Comparison of ENCODE assay signal across 19 cellular contexts in genomic region chr2:130377491-130377890, GRCh38. TPM values are rescaled to one million over a fixed set of nuclear protein-coding genes. Genes with fewer than 3 reads are reported as not detected.
DNase-seq lines count a peak whose midpoint lies in the region; ATAC-seq, FAIRE-seq and TF ChIP-seq lines count a peak whose summit lies in the region.
"Had no signal": no experiment of that assay in that cellular context is flagged by ENCODE, and none has a peak within 500 bp of the region (broad histone marks: within the 10 kb centered on the region; RNA-seq: fewer than 3 reads in every experiment).

No MANE protein-coding gene starts in this region.

- H3K9me3 Mint-ChIP-seq in CD4-positive, CD25-positive, alpha-beta regulatory T cell, result peaks cover 0 to 2% (median 0%) of the 10 kb centered on the region in 7 donors
- peaks cover 3% of the 10 kb centered on the region for H3K9me3 Mint-ChIP-seq in activated T-helper 1 cell treated with anti-CD3 and anti-CD28 coated beads, Interleukin-12 subunit alpha, Interleukin-12 subunit beta, Interleukin-2, Interleukin-4 antibody, amounts not matched to agents 30 ng/mL and 10 ng/mL and 1 ng/mL, durations not matched to agents 14 hours and 24 hours and 36 hours
- H3K9me3 Mint-ChIP-seq: H9, nephron had no signal

- TF ChIP-seq EP300 in HepG2 (IDR thresholded peaks at IDR 0.05; ENCODE audit: low read depth in 2 of 2, low read length in 2 of 2) (no peak), HepG2 (CRISPR knock-in tag; IDR thresholded peaks at IDR 0.05; ENCODE audit: borderline replicate concordance) (no peak), suprapubic skin (IDR thresholded peaks at IDR 0.05) (no peak)

- peaks cover 13 to 79% (median 50%) of the 10 kb centered on the region in 4 donors for H3K4me1 Mint-ChIP-seq in CD4-positive, CD25-positive, alpha-beta regulatory T cell
- H3K4me1 Mint-ChIP-seq in activated T-helper 1 cell treated with anti-CD3 and anti-CD28 coated beads, Interleukin-12 subunit alpha, Interleukin-12 subunit beta, Interleukin-2, Interleukin-4 antibody, amounts not matched to agents 30 ng/mL and 10 ng/mL and 1 ng/mL, durations not matched to agents 14 hours and 24 hours and 36 hours (ENCODE audit: low read depth), result peaks cover 63% of the 10 kb centered on the region

- TF ChIP-seq RAD21 in HepG2 (CRISPR knock-in tag; IDR thresholded peaks at IDR 0.05), result no peak

- no peaks in the 10 kb centered on the region for H3K27me3 ChIP-seq in CD4-positive, CD25-positive, alpha-beta regulatory T cell (ENCODE audit: control insufficient read depth, insufficient read depth, low read length)
- H3K27me3 ChIP-seq in HepG2 (ENCODE audit: control insufficient read depth in 1 of 2, insufficient read depth in 2 of 2, low read length in 2 of 2) (peaks cover 4 to 21% of the 10 kb centered on the region in 2 experiments), lower lobe of right lung (ENCODE audit: low read depth) (no peaks in the 10 kb centered on the region), suprapubic skin (no peaks in the 10 kb centered on the region), aorta (ENCODE audit: control insufficient read depth in 1 of 2, insufficient read depth in 2 of 2, low read length in 1 of 2) (no peaks in the 10 kb centered on the region)
- H3K27me3 ChIP-seq: adrenal gland, cardiac muscle cell, tibial artery had no signal

- no peak overlapping the region for H2AFZ ChIP-seq in HepG2 (ENCODE audit: low read length)

- no peak overlapping the region for H3K9ac ChIP-seq in HepG2 (ENCODE audit: insufficient read depth, low read depth, low read length)

- no peak overlapping the region for H3K4me2 ChIP-seq in HepG2 (ENCODE audit: low read depth, low read length)

- H4K20me1 ChIP-seq in HepG2 (ENCODE audit: insufficient read depth, low read length), result no peaks in the 10 kb centered on the region

- H3K36me3 Mint-ChIP-seq in CD4-positive, CD25-positive, alpha-beta regulatory T cell, result peaks cover 39% of the 10 kb centered on the region
- peaks cover 45% of the 10 kb centered on the region for H3K36me3 Mint-ChIP-seq in activated T-helper 1 cell treated with anti-CD3 and anti-CD28 coated beads, Interleukin-12 subunit alpha, Interleukin-12 subunit beta, Interleukin-2, Interleukin-4 antibody, amounts not matched to agents 30 ng/mL and 10 ng/mL and 1 ng/mL, durations not matched to agents 14 hours and 24 hours and 36 hours (ENCODE audit: low read depth)

- ATAC-seq in CD4-positive, CD25-positive, alpha-beta regulatory T cell (ENCODE audit: low read depth in 2 of 2), result no peak
- ATAC-seq in HepG2 (no peak), lower lobe of right lung (no peak), GM21360 (IDR thresholded peaks at IDR 0.05; ENCODE audit: unreplicated experiment) (no peak), aorta (ENCODE audit: low FRiP score) (no peak)

- no peaks in the 10 kb centered on the region for H3K9me3 ChIP-seq in CD4-positive, CD25-positive, alpha-beta regulatory T cell (ENCODE audit: control insufficient read depth in 2 of 2, low read length in 2 of 2)
- H3K9me3 ChIP-seq in HepG2 (ENCODE audit: low read length), result no peaks in the 10 kb centered on the region
- no peaks in the 10 kb centered on the region for H3K9me3 ChIP-seq in lower lobe of right lung
- no peaks in the 10 kb centered on the region for H3K9me3 ChIP-seq in suprapubic skin
- H3K9me3 ChIP-seq in aorta (ENCODE audit: control insufficient read depth, low read length), result no peaks in the 10 kb centered on the region
- H3K9me3 ChIP-seq: adrenal gland, tibial artery had no signal

- CTCF ChIA-PET in HepG2 (lab: Yijun Ruan, JAX; ENCODE audit: low intra/inter-chr PET ratio, low total read pairs), result no interaction called here

- TF ChIP-seq CTCF in HepG2 (CRISPR knock-in tag; IDR thresholded peaks at IDR 0.05), result no peak
- no peak for TF ChIP-seq CTCF in lower lobe of right lung (IDR thresholded peaks at IDR 0.05)
- TF ChIP-seq CTCF in suprapubic skin (IDR thresholded peaks at IDR 0.05), result no peak

- H3K27ac Mint-ChIP-seq in CD4-positive, CD25-positive, alpha-beta regulatory T cell, result peak overlapping the region; percentile 82 to 88 (median 88)
- no peak overlapping the region for H3K27ac Mint-ChIP-seq in activated T-helper 1 cell treated with anti-CD3 and anti-CD28 coated beads, Interleukin-12 subunit alpha, Interleukin-12 subunit beta, Interleukin-2, Interleukin-4 antibody, amounts not matched to agents 30 ng/mL and 10 ng/mL and 1 ng/mL, durations not matched to agents 14 hours and 24 hours and 36 hours
- H3K27ac Mint-ChIP-seq: H9, nephron, progenitor cell of endocrine pancreas had no signal

- H3K4me3 ChIP-seq in CD4-positive, CD25-positive, alpha-beta regulatory T cell (ENCODE audit: low read depth, low read length), result no peak overlapping the region
- H3K4me3 ChIP-seq in HepG2 (replicated peaks in 1 of 3; ENCODE audit: insufficient read depth in 1 of 3, low read depth in 2 of 3, low read length in 3 of 3), result no peak overlapping the region
- H3K4me3 ChIP-seq in lower lobe of right lung, result no peak overlapping the region
- no peak overlapping the region for H3K4me3 ChIP-seq in suprapubic skin
- no peak overlapping the region for H3K4me3 ChIP-seq in aorta (ENCODE audit: low read length in 2 of 2)
- H3K4me3 ChIP-seq: adrenal gland, cardiac muscle cell, tibial artery had no signal

- H3K36me3 ChIP-seq in CD4-positive, CD25-positive, alpha-beta regulatory T cell (ENCODE audit: control insufficient read depth, insufficient read depth, low read length), result peaks cover 10% of the 10 kb centered on the region
- H3K36me3 ChIP-seq in HepG2 (replicated peaks in 1 of 2; ENCODE audit: control insufficient read depth in 1 of 2, insufficient read depth in 2 of 2, low read length in 2 of 2), result no peaks in the 10 kb centered on the region
- H3K36me3 ChIP-seq in lower lobe of right lung, result peaks cover 12% of the 10 kb centered on the region
- no peaks in the 10 kb centered on the region for H3K36me3 ChIP-seq in suprapubic skin
- H3K36me3 ChIP-seq in aorta (ENCODE audit: control insufficient read depth in 1 of 2, insufficient read depth in 2 of 2, low read length in 1 of 2), result peaks cover 0 to 2% of the 10 kb centered on the region in 2 donors
- H3K36me3 ChIP-seq: cardiac muscle cell had no signal

- POLR2A ChIA-PET in HepG2 (lab: Yijun Ruan, JAX), result no interaction called here

- H3K4me1 ChIP-seq in CD4-positive, CD25-positive, alpha-beta regulatory T cell (ENCODE audit: control insufficient read depth, insufficient read depth, low read length, poor library complexity, severe bottlenecking), result peaks cover 44% of the 10 kb centered on the region
- H3K4me1 ChIP-seq in HepG2 (ENCODE audit: insufficient read depth, low read length) (no peaks in the 10 kb centered on the region), lower lobe of right lung (peaks cover 36% of the 10 kb centered on the region), suprapubic skin (peaks cover 15% of the 10 kb centered on the region), aorta (ENCODE audit: control insufficient read depth in 1 of 2, insufficient read depth in 2 of 2, low read length in 2 of 2) (no peaks in the 10 kb centered on the region)

- H3K27ac ChIP-seq in CD4-positive, CD25-positive, alpha-beta regulatory T cell (ENCODE audit: insufficient read depth, low read length, poor library complexity, severe bottlenecking), result no peak overlapping the region
- no peak overlapping the region for H3K27ac ChIP-seq in HepG2 (ENCODE audit: extremely low read length, insufficient read depth, low read length)
- no peak overlapping the region for H3K27ac ChIP-seq in lower lobe of right lung
- no peak overlapping the region for H3K27ac ChIP-seq in suprapubic skin
- H3K27ac ChIP-seq in aorta (ENCODE audit: low read depth in 1 of 2, low read length in 2 of 2), result no peak overlapping the region
- H3K27ac ChIP-seq: adrenal gland, cardiac muscle cell, tibial artery had no signal

- FAIRE-seq in GM12891 (lab: Jason Lieb, UNC) (peak; percentile 75), HepG2 (lab: Jason Lieb, UNC) (no peak)
- FAIRE-seq: small intestine had no signal

- intact Hi-C loops in activated T-helper 1 cell treated with anti-CD3 and anti-CD28 coated beads, Interleukin-12 subunit alpha, Interleukin-12 subunit beta, Interleukin-2, Interleukin-4 antibody, amounts not matched to agents 30 ng/mL and 10 ng/mL and 1 ng/mL, durations not matched to agents 14 hours and 24 hours and 36 hours (cut with micrococcal nuclease), result loop anchor here (10.0 kb wide), 1 partner anchor 727 kb away; the partner anchor contains the start of gene PLEKHB2
- intact Hi-C loops in HepG2 (cut with micrococcal nuclease; ENCODE audit: unreplicated experiment), result no loop called here
- intact Hi-C loops in lower lobe of right lung (cut with DNase I), result no loop called here
- intact Hi-C loops in aorta (cut with DNase I), result loop anchor here in 1 of 2 donors (10.0 kb wide), 1 partner anchor 417 kb away; no protein-coding TSS in a partner anchor

- H3K4me3 Mint-ChIP-seq in CD4-positive, CD25-positive, alpha-beta regulatory T cell, result peak overlapping the region in 1 of 4 donors; percentile 70
- peak overlapping the region; percentile 9 for H3K4me3 Mint-ChIP-seq in activated T-helper 1 cell treated with anti-CD3 and anti-CD28 coated beads, Interleukin-12 subunit alpha, Interleukin-12 subunit beta, Interleukin-2, Interleukin-4 antibody, amounts not matched to agents 30 ng/mL and 10 ng/mL and 1 ng/mL, durations not matched to agents 14 hours and 24 hours and 36 hours
- H3K4me3 Mint-ChIP-seq: H9 had no signal

- in situ Hi-C loops in HepG2 (cut with HindIII; ENCODE audit: extremely low pct_ligation_motif_present, low pct_unique_long_range_greater_than_20kb), result no loop called here

- WGBS in HepG2 (ENCODE audit: low lambda C conversion rate), result 55% methylated on average over 5 of the region's 5 CpGs
- 89% methylated on average over 5 of the region's 5 CpGs for WGBS in suprapubic skin
- 91% methylated on average over 5 of the region's 5 CpGs for WGBS in aorta, 2 donors

- no TSS peak for BruUV-seq in HepG2 (replicated peaks; lab: Mats Ljungman, UMichigan)

- TF ChIP-seq POLR2A in GM12891 (IDR thresholded peaks at IDR 0.05; ENCODE audit: low read depth, low read length) (no peak), HepG2 (IDR thresholded peaks at IDR 0.05; ENCODE audit: insufficient read depth in 1 of 2, low read depth in 2 of 2, low read length in 2 of 2) (no peak), suprapubic skin (IDR thresholded peaks at IDR 0.05) (no peak)

- H3K79me2 ChIP-seq in HepG2 (ENCODE audit: insufficient read depth, low read length), result no peaks in the 10 kb centered on the region

- no peak for DNase-seq in CD4-positive, CD25-positive, alpha-beta regulatory T cell
- no peak for DNase-seq in GM12891 (ENCODE audit: insufficient read length, low spot score)
- no peak for DNase-seq in activated T-helper 1 cell treated with anti-CD3 and anti-CD28 coated beads, Interleukin-12 subunit alpha, Interleukin-12 subunit beta, Interleukin-2, Interleukin-4 antibody, amounts not matched to agents 30 ng/mL and 10 ng/mL and 1 ng/mL, durations not matched to agents 14 hours and 24 hours and 36 hours (ENCODE audit: low spot score)
- no peak for DNase-seq in HepG2 (ENCODE audit: low spot score)
- no peak for DNase-seq in lower lobe of right lung
- DNase-seq in suprapubic skin (ENCODE audit: low spot score in 2 of 2), result no peak
- DNase-seq in aorta, result no peak
- DNase-seq: activated CD4-positive, CD25-positive, alpha-beta regulatory T cell treated with anti-CD3 and anti-CD28 coated beads, Interleukin-2, amount 50 U/mL, for 72 hours; activated T-cell treated with anti-CD3 and anti-CD28 coated beads for 4 hours; adrenal gland; H9; NCI-H187 treated with DMSO at 0.1 percent for 48 hours; NCI-H446 treated with DMSO at 0.1 percent for 48 hours; small intestine; tibial artery had no signal

- H3K27me3 Mint-ChIP-seq in CD4-positive, CD25-positive, alpha-beta regulatory T cell, result no peaks in the 10 kb centered on the region
- H3K27me3 Mint-ChIP-seq in activated T-helper 1 cell treated with anti-CD3 and anti-CD28 coated beads, Interleukin-12 subunit alpha, Interleukin-12 subunit beta, Interleukin-2, Interleukin-4 antibody, amounts not matched to agents 30 ng/mL and 10 ng/mL and 1 ng/mL, durations not matched to agents 14 hours and 24 hours and 36 hours (ENCODE audit: insufficient read depth), result no peaks in the 10 kb centered on the region

RNA-seq across cellular contexts. Expression of gene PTPN18, which starts 21.6 kb away (rescaled TPM):
- total RNA-seq in CD4-positive, CD25-positive, alpha-beta regulatory T cell, result 61.3 TPM
- polyA plus RNA-seq in CD4-positive, CD25-positive, alpha-beta regulatory T cell, result 10 to 100 TPM; 42.2 to 58.3 (median 49.1) TPM
- 29.4 TPM for polyA plus RNA-seq in GM12891 (2012; ENCODE audit: low read depth, missing spikeins)
- total RNA-seq in activated T-helper 1 cell treated with anti-CD3 and anti-CD28 coated beads, Interleukin-12 subunit alpha, Interleukin-12 subunit beta, Interleukin-2, Interleukin-4 antibody, amounts not matched to agents 30 ng/mL and 10 ng/mL and 1 ng/mL, durations not matched to agents 14 hours and 24 hours and 36 hours, result 66.9 and 68.9 TPM in 2 replicates
- 10.8 and 14.8 TPM in 2 replicates for total RNA-seq in HepG2 (2016; rRNA removed; fragmentation: Illumina TruSeq; extraction: Trizol)
- total RNA-seq in HepG2 (2016; cell fraction: cytosol; rRNA removed; fragmentation: Illumina TruSeq; extraction: Trizol; ENCODE audit: low read depth), result 8.0 and 13.0 TPM in 2 replicates
- total RNA-seq in HepG2 (2016; cell fraction: insoluble cytoplasmic fraction; rRNA removed; fragmentation: Illumina TruSeq; extraction: Trizol), result 7.6 and 15.8 TPM in 2 replicates
- total RNA-seq in HepG2 (2016; cell fraction: membrane; rRNA removed; fragmentation: Illumina TruSeq; extraction: Trizol), result 16.2 and 20.0 TPM in 2 replicates
- total RNA-seq in HepG2 (2016; cell fraction: nucleus; rRNA removed; fragmentation: Illumina TruSeq; extraction: Trizol), result 20.9 and 28.1 TPM in 2 replicates
- 39.5 and 39.6 TPM in 2 replicates for polyA plus RNA-seq in HepG2 (2011; rRNA removed)
- 19.5 and 25.1 TPM in 2 replicates for polyA plus RNA-seq in HepG2 (2011; cell fraction: cytosol; rRNA removed)
- polyA plus RNA-seq in HepG2 (2011; cell fraction: nucleus; rRNA removed), result 126 and 152 TPM in 2 replicates
- 18.3 and 19.5 TPM in 2 replicates for polyA plus RNA-seq in HepG2 (2012)
- polyA plus RNA-seq in HepG2 (2016; cell fraction: cytosol; fragmentation: Illumina TruSeq; extraction: Trizol; ENCODE audit: low read depth), result 10.6 and 15.8 TPM in 2 replicates
- 14.2 and 24.0 TPM in 2 replicates for polyA plus RNA-seq in HepG2 (2016; cell fraction: insoluble cytoplasmic fraction; fragmentation: Illumina TruSeq; extraction: Trizol; ENCODE audit: low read depth)
- polyA plus RNA-seq in HepG2 (2016; cell fraction: membrane; fragmentation: Illumina TruSeq; extraction: Trizol; ENCODE audit: low read depth), result 22.4 and 27.8 TPM in 2 replicates
- polyA plus RNA-seq in HepG2 (2016; cell fraction: nucleus; fragmentation: Illumina TruSeq; extraction: Trizol; ENCODE audit: insufficient read depth, low read depth), result 91.6 and 101 TPM in 2 replicates
- 47.1 and 49.5 TPM in 2 replicates for polyA minus RNA-seq in HepG2 (2011; rRNA and poly(A)+ RNA removed; ENCODE audit: low replicate concordance)
- polyA minus RNA-seq in HepG2 (2011; cell fraction: cytosol; rRNA and poly(A)+ RNA removed), result 13.8 and 15.2 TPM in 2 replicates
- polyA minus RNA-seq in HepG2 (2011; cell fraction: nucleus; rRNA and poly(A)+ RNA removed), result 62.4 and 69.0 TPM in 2 replicates
- 74.1 TPM for total RNA-seq in lower lobe of right lung
- 10 to 100 TPM; 18.0 to 72.4 (median 28.4) TPM for total RNA-seq in suprapubic skin
- total RNA-seq in aorta, result 10 to 100 TPM; 37.3 to 71.0 TPM
- 10 to 100 TPM; 41.8 to 44.2 TPM for polyA plus RNA-seq in aorta

RNA-seq across cellular contexts. Expression of gene IMP4, which starts 34.8 kb away (rescaled TPM):
- total RNA-seq in CD4-positive, CD25-positive, alpha-beta regulatory T cell, result 72.4 TPM
- 100 to 1,000 TPM in 1 of 4 donors, 10 to 100 TPM in 3; 72.9 to 111 (median 77.8) TPM for polyA plus RNA-seq in CD4-positive, CD25-positive, alpha-beta regulatory T cell
- polyA plus RNA-seq in GM12891 (2012; ENCODE audit: low read depth, missing spikeins), result 118 TPM
- 169 and 184 TPM in 2 replicates for total RNA-seq in activated T-helper 1 cell treated with anti-CD3 and anti-CD28 coated beads, Interleukin-12 subunit alpha, Interleukin-12 subunit beta, Interleukin-2, Interleukin-4 antibody, amounts not matched to agents 30 ng/mL and 10 ng/mL and 1 ng/mL, durations not matched to agents 14 hours and 24 hours and 36 hours
- total RNA-seq in HepG2 (2016; rRNA removed; fragmentation: Illumina TruSeq; extraction: Trizol), result 142 and 153 TPM in 2 replicates
- 85.2 and 85.6 TPM in 2 replicates for total RNA-seq in HepG2 (2016; cell fraction: cytosol; rRNA removed; fragmentation: Illumina TruSeq; extraction: Trizol; ENCODE audit: low read depth)
- total RNA-seq in HepG2 (2016; cell fraction: insoluble cytoplasmic fraction; rRNA removed; fragmentation: Illumina TruSeq; extraction: Trizol), result 148 and 152 TPM in 2 replicates
- 114 and 119 TPM in 2 replicates for total RNA-seq in HepG2 (2016; cell fraction: membrane; rRNA removed; fragmentation: Illumina TruSeq; extraction: Trizol)
- total RNA-seq in HepG2 (2016; cell fraction: nucleus; rRNA removed; fragmentation: Illumina TruSeq; extraction: Trizol), result 83.0 and 87.0 TPM in 2 replicates
- polyA plus RNA-seq in HepG2 (2011; rRNA removed), result 158 and 167 TPM in 2 replicates
- polyA plus RNA-seq in HepG2 (2011; cell fraction: cytosol; rRNA removed), result 161 and 264 TPM in 2 replicates
- 321 and 379 TPM in 2 replicates for polyA plus RNA-seq in HepG2 (2011; cell fraction: nucleus; rRNA removed)
- polyA plus RNA-seq in HepG2 (2012), result 91.4 and 129 TPM in 2 replicates
- 122 and 142 TPM in 2 replicates for polyA plus RNA-seq in HepG2 (2016; cell fraction: cytosol; fragmentation: Illumina TruSeq; extraction: Trizol; ENCODE audit: low read depth)
- polyA plus RNA-seq in HepG2 (2016; cell fraction: insoluble cytoplasmic fraction; fragmentation: Illumina TruSeq; extraction: Trizol; ENCODE audit: low read depth), result 167 and 186 TPM in 2 replicates
- 126 and 131 TPM in 2 replicates for polyA plus RNA-seq in HepG2 (2016; cell fraction: membrane; fragmentation: Illumina TruSeq; extraction: Trizol; ENCODE audit: low read depth)
- 177 and 185 TPM in 2 replicates for polyA plus RNA-seq in HepG2 (2016; cell fraction: nucleus; fragmentation: Illumina TruSeq; extraction: Trizol; ENCODE audit: insufficient read depth, low read depth)
- polyA minus RNA-seq in HepG2 (2011; rRNA and poly(A)+ RNA removed; ENCODE audit: low replicate concordance), result 143 and 197 TPM in 2 replicates
- 41.3 and 41.8 TPM in 2 replicates for polyA minus RNA-seq in HepG2 (2011; cell fraction: cytosol; rRNA and poly(A)+ RNA removed)
- polyA minus RNA-seq in HepG2 (2011; cell fraction: nucleus; rRNA and poly(A)+ RNA removed), result 91.3 and 103 TPM in 2 replicates
- total RNA-seq in lower lobe of right lung, result 55.9 TPM
- 100 to 1,000 TPM in 2 of 4 donors, 10 to 100 TPM in 2; 84.0 to 125 (median 98.8) TPM for total RNA-seq in suprapubic skin
- total RNA-seq in aorta, result 10 to 100 TPM; 44.3 to 47.0 TPM
- 10 to 100 TPM; 42.4 to 77.2 TPM for polyA plus RNA-seq in aorta
